1 cellular context compared by ENCODE assay signal in genomic region chr14:71062581-71063303, GRCh38.
A peak's percentile ranks its signal among the peaks of the same experiment; 100 is the strongest.
TF ChIP-seq lines count a peak whose summit lies in the region.

No MANE protein-coding gene starts in this region.

TF ChIP-seq in IMR-90, 13 proteins besides CTCF, POLR2A, EP300 and RAD21 (continued from another document):
- no peak for TF ChIP-seq MAFK (IDR thresholded peaks at IDR 0.05; ENCODE audit: low read depth, low read length)
- no peak for TF ChIP-seq CHD1 (IDR thresholded peaks at IDR 0.05; ENCODE audit: low read depth, low read length)
- TF ChIP-seq ELK1 (IDR thresholded peaks at IDR 0.05; ENCODE audit: borderline replicate concordance, low read depth, low read length): no peak
- 0 out of 2 replicates have a peak, but pooled peaks have one; percentile 37 for TF ChIP-seq CEBPB (IDR thresholded peaks at IDR 0.05; ENCODE audit: low read depth, low read length)
